In genomic region chr1:26336477-26337205, GRCh38 we compare ENCODE assay signal across 8 cellular contexts. TPM values are rescaled to one million over a fixed set of nuclear protein-coding genes. Genes with fewer than 3 reads are reported as not detected.
DNase-seq lines count a peak whose midpoint lies in the region; ATAC-seq lines count a peak whose summit lies in the region.

No MANE protein-coding gene starts in this region.

- peak; percentile 46 for DNase-seq in COLO829 (ENCODE audit: low spot score)
- DNase-seq in NCI-H2171 treated with DMSO at 0.1 percent for 48 hours (lab: John Stamatoyannopoulos, UW) = peak; percentile 93
- DNase-seq in activated CD4-positive, alpha-beta T cell treated with anti-CD3 and anti-CD28 coated beads, Interleukin-2, amount 50 U/mL, for 4 hours = peak; percentile 86 to 87
- peak; percentile 90 for DNase-seq in ecto neural progenitor cell (ENCODE audit: low spot score)
- DNase-seq in mucosa of gallbladder (ENCODE audit: low spot score) = peak; percentile 88
- DNase-seq in stimulated activated CD8-positive, alpha-beta memory T cell treated with anti-CD3 and anti-CD28 coated beads, Interleukin-4, amount 100 ng/mL, for 48 hours = peak; percentile 90

- peak; percentile 67 for ATAC-seq in HG02571 (IDR thresholded peaks at IDR 0.05; ENCODE audit: unreplicated experiment)
- no peak for ATAC-seq in GM21423 (IDR thresholded peaks at IDR 0.05; ENCODE audit: unreplicated experiment)

RNA-seq across cellular contexts. Expression of gene CRYBG2, which starts 17.3 kb away (rescaled TPM):
- 25.5 TPM for total RNA-seq in mucosa of gallbladder

RNA-seq across cellular contexts. Expression of gene CD52, which starts 18.9 kb away (rescaled TPM):
- total RNA-seq in mucosa of gallbladder = 21.1 TPM

RNA-seq across cellular contexts. Expression of gene UBXN11, which starts 30.2 kb away (rescaled TPM):
- 21.3 TPM for total RNA-seq in mucosa of gallbladder

RNA-seq across cellular contexts. Expression of gene ZNF683, which starts 35.9 kb away (rescaled TPM):
- 2.9 TPM for total RNA-seq in mucosa of gallbladder

RNA-seq across cellular contexts. Expression of gene SH3BGRL3, which starts 56.8 kb away (rescaled TPM):
- total RNA-seq in mucosa of gallbladder = 133 TPM
